In genomic region chr2:41910126-41910525, GRCh38 we compare ENCODE assay signal across 18 cellular contexts.
A peak's percentile ranks its signal among the peaks of the same experiment; 100 is the strongest.
DNase-seq lines count a peak whose midpoint lies in the region; ATAC-seq, FAIRE-seq and TF ChIP-seq lines count a peak whose summit lies in the region.
"Had no signal": no experiment of that assay in that cellular context is flagged by ENCODE, and none has a peak within 500 bp of the region (broad histone marks: within the 10 kb centered on the region; RNA-seq: fewer than 3 reads in every experiment).

No MANE protein-coding gene starts in this region.

- BruUV-seq in GM12878 (replicated peaks; lab: Mats Ljungman, UMichigan): no TSS peak

- H3K4me1 ChIP-seq in GM12878 (ENCODE audit: control insufficient read depth, insufficient read depth, low read length): no peaks in the 10 kb centered on the region
- H3K4me1 ChIP-seq: adrenal gland had no signal

- POLR2A ChIA-PET in GM12878 (lab: Charles Lee): no interaction called here

- H3K9ac ChIP-seq in GM12878 (ENCODE audit: control insufficient read depth, insufficient read depth, low read length): no peak overlapping the region
- H3K9ac ChIP-seq: BLaER1 treated with 17β-estradiol and CSF1 and Interleukin-3, amounts not matched to agents 10 nM and 100 nM; KMS-11 had no signal

- SMC1A ChIA-PET in GM12878 (lab: Charles Lee; ENCODE audit: uncharacterized antibody, unreplicated experiment): no interaction called here

- H3K36me3 ChIP-seq in GM12878 (ENCODE audit: control insufficient read depth in 2 of 2, insufficient read depth in 2 of 2, low read length in 1 of 2): no peaks in the 10 kb centered on the region
- H3K36me3 ChIP-seq: adrenal gland; BLaER1 treated with 17β-estradiol and CSF1 and Interleukin-3, amounts not matched to agents 10 nM and 100 nM had no signal

- WGBS in GM12878 (ENCODE audit: insufficient coverage, insufficient replicate concordance, low lambda C conversion rate, missing lambda C conversion rate): 0% methylated on average over 1 of the region's 1 CpG

- RAD21 ChIA-PET in GM12878 (lab: Charles Lee; ENCODE audit: unreplicated experiment): no interaction called here

- H2AFZ ChIP-seq in GM12878 (ENCODE audit: control insufficient read depth, low read depth, low read length): no peak overlapping the region

- no peak for TF ChIP-seq POLR2A in GM12878 (IDR thresholded peaks at IDR 0.05; ENCODE audit: low read depth, low read length)

- H4K20me1 ChIP-seq in GM12878 (ENCODE audit: control insufficient read depth, insufficient read depth): no peaks in the 10 kb centered on the region
- H4K20me1 ChIP-seq: BLaER1 treated with 17β-estradiol and CSF1 and Interleukin-3, amounts not matched to agents 10 nM and 100 nM had no signal

- no peaks in the 10 kb centered on the region for H3K9me3 ChIP-seq in GM12878 (replicated peaks; ENCODE audit: control insufficient read depth, insufficient read depth, low read length)
- H3K9me3 ChIP-seq: adrenal gland, testis had no signal

- H3K27ac ChIP-seq in GM12878 (ENCODE audit: control insufficient read depth, insufficient read depth): no peak overlapping the region
- H3K27ac ChIP-seq: adrenal gland; BLaER1 treated with 17β-estradiol and CSF1 and Interleukin-3, amounts not matched to agents 10 nM and 100 nM; HL-60; KMS-11; testis had no signal

- no peak overlapping the region for H3K4me2 ChIP-seq in GM12878 (ENCODE audit: control insufficient read depth, insufficient read depth)

- H3K79me2 ChIP-seq in GM12878 (ENCODE audit: control insufficient read depth, insufficient read depth, low read length): no peaks in the 10 kb centered on the region

- CTCF ChIA-PET in GM12878 (lab: Yijun Ruan, JAX): no interaction called here

- no peak for DNase-seq in GM12878 (ENCODE audit: low read depth, low spot score)
- peak; percentile 32 for DNase-seq in non-pigmented ciliary epithelial cell (ENCODE audit: low read depth)
- no peak for DNase-seq in foreskin melanocyte
- DNase-seq in SW 1271 (lab: John Stamatoyannopoulos, UW): no peak
- no peak for DNase-seq in GM19240 (ENCODE audit: insufficient read length, low spot score)
- DNase-seq: activated CD4-positive, alpha-beta T cell treated with anti-CD3 and anti-CD28 coated beads, Interleukin-2, amount 50 U/mL, for 4 hours; mesendoderm; NCI-H2227 treated with DMSO at 0.1 percent for 48 hours; T1000; testis had no signal

- intact Hi-C loops in GM12878 (cut with micrococcal nuclease; ENCODE audit: unreplicated experiment): no loop called here

- peaks cover 0 to 3% of the 10 kb centered on the region in 2 experiments; a peak in 1 of 4 replicates for H3K27me3 ChIP-seq in GM12878 (replicated peaks in 1 of 2; ENCODE audit: control insufficient read depth in 2 of 2, insufficient read depth in 2 of 2, low read length in 1 of 2)
- H3K27me3 ChIP-seq: adrenal gland; BLaER1 treated with 17β-estradiol and CSF1 and Interleukin-3, amounts not matched to agents 10 nM and 100 nM; testis had no signal

- no peak for TF ChIP-seq EP300 in GM12878 (IDR thresholded peaks at IDR 0.05; ENCODE audit: borderline replicate concordance in 1 of 2, control insufficient read depth in 1 of 2, low read depth in 2 of 2, low read length in 2 of 2)

- TF ChIP-seq CTCF in GM12878 (IDR thresholded peaks at IDR 0.05 in 2 of 3, conservative IDR thresholded peaks at IDR 0.05 in 1 of 3; ENCODE audit: control insufficient read depth in 2 of 3, extremely low read depth in 1 of 3, insufficient read depth in 1 of 3, low read depth in 3 of 3, low read length in 3 of 3): no peak

- H3K4me3 ChIP-seq in GM12878: no peak overlapping the region
- H3K4me3 ChIP-seq: adrenal gland; BLaER1 treated with 17β-estradiol and CSF1 and Interleukin-3, amounts not matched to agents 10 nM and 100 nM; testis had no signal

- ATAC-seq in GM18868 (IDR thresholded peaks at IDR 0.05; ENCODE audit: unreplicated experiment): peak; percentile 56
- peak; percentile 53 for ATAC-seq in HG03432 (IDR thresholded peaks at IDR 0.05; ENCODE audit: unreplicated experiment)
- peak; percentile 52 for ATAC-seq in GM12878
- no peak for ATAC-seq in HG03108 (IDR thresholded peaks at IDR 0.05; ENCODE audit: unreplicated experiment)
- ATAC-seq: HCT116 had no signal

- in situ Hi-C loops in GM12878 (cut with MboI): no loop called here

- TF ChIP-seq RAD21 in GM12878 (IDR thresholded peaks at IDR 0.05; ENCODE audit: insufficient read depth, low read depth, low read length): no peak

- no peak for FAIRE-seq in GM12878 (lab: Jason Lieb, UNC)

TF ChIP-seq in GM12878, 131 proteins besides CTCF, POLR2A, EP300 and RAD21 (continues in another document):
- no peak for TF ChIP-seq DPF2 (IDR thresholded peaks at IDR 0.05)
- TF ChIP-seq CEBPB (IDR thresholded peaks at IDR 0.05; ENCODE audit: borderline replicate concordance in 1 of 2, low read depth in 2 of 2, low read length in 2 of 2): no peak
- TF ChIP-seq CREM (IDR thresholded peaks at IDR 0.05; ENCODE audit: low read depth): no peak
- TF ChIP-seq BHLHE40 (IDR thresholded peaks at IDR 0.05; ENCODE audit: borderline replicate concordance in 1 of 2, low read depth in 2 of 2, low read length in 1 of 2): no peak
- TF ChIP-seq REST (IDR thresholded peaks at IDR 0.05; ENCODE audit: low read depth, low read length): no peak
- no peak for TF ChIP-seq BMI1 (IDR thresholded peaks at IDR 0.05; ENCODE audit: borderline replicate concordance)
- no peak for TF ChIP-seq EZH2 (IDR thresholded peaks at IDR 0.05; ENCODE audit: borderline replicate concordance, control insufficient read depth, low read depth, low read length)
- TF ChIP-seq RFX5 (IDR thresholded peaks at IDR 0.05; ENCODE audit: low read depth, low read length): no peak
- no peak for TF ChIP-seq IKZF2 (IDR thresholded peaks at IDR 0.05)
- TF ChIP-seq WRNIP1 (IDR thresholded peaks at IDR 0.05; ENCODE audit: borderline replicate concordance, low read depth, low read length): no peak
- TF ChIP-seq NKRF (conservative IDR thresholded peaks at IDR 0.05): no peak
- TF ChIP-seq NFIC (IDR thresholded peaks at IDR 0.05; ENCODE audit: low read depth, low read length): no peak
- TF ChIP-seq TAF1 (IDR thresholded peaks at IDR 0.05; ENCODE audit: borderline replicate concordance, low read depth, low read length): no peak
- no peak for TF ChIP-seq PAX8 (IDR thresholded peaks at IDR 0.05)
